Comparison of ENCODE assay signal across 15 cellular contexts in the genomic region with DNA sequence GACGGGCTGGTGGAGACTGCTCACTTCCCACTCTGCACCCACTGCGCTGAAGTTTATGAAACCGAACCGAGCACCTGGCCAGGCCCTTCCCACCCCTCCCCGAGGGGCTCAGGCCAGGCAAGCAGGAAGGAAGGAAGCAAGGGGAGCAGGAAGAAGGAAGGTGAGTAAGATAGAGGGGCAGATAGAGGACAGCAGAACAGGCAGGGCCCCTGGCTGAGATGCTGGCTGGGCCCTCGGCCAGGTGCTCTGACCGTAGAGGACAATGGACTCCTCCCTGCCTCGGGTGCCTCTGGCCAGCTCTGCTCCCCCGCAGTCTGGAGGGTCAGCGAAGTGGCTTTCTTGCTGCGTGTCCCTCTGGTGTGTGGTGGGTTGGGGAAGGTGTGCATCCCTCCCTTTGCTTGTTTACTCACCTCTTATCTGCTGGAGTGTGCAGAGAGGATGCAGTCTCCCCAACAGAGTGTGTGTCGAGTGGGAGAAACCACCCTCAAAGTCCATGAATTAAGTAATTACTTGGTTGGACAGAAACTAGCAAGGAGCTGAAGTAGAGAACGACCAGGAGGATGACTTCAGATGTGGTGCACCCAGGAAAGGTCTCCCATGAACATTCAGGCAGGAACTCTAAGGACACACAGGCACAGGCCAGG.
"Had no signal": no experiment of that assay in that cellular context is flagged by ENCODE, and none has a peak within 500 bp of the region (broad histone marks: within the 10 kb centered on the region; RNA-seq: fewer than 3 reads in every experiment).

No MANE protein-coding gene starts in this region.

- H3K9me3 ChIP-seq: ascending aorta, heart left ventricle, SJCRH30 had no signal

- H3K4me3 Mint-ChIP-seq: activated CD4-positive, alpha-beta T cell treated with anti-CD3 and anti-CD28 coated beads, Interleukin-2, amount 10 ng/mL, durations not matched to agents 7 days and 5 days; activated T-cell treated with anti-CD3 and anti-CD28 coated beads, Interleukin-2, amount 50 U/mL, for 72 hours; mesothelial cell of epicardium; neural crest cell; stimulated activated memory B cell treated with anti-CD40 and anti-IgM and Interleukin-4, amounts not matched to agents 10 μg/mL and 1 μg/mL and 100 μg/mL, for 72 hours had no signal

- H3K27me3 Mint-ChIP-seq: activated CD4-positive, alpha-beta T cell treated with anti-CD3 and anti-CD28 coated beads, Interleukin-2, amount 10 ng/mL, durations not matched to agents 7 days and 5 days had no signal

- ATAC-seq: activated T-cell treated with anti-CD3 and anti-CD28 coated beads, Interleukin-2, amount 50 U/mL, for 72 hours; heart left ventricle; stimulated activated memory B cell treated with anti-CD40 and anti-IgM and Interleukin-4, amounts not matched to agents 10 μg/mL and 1 μg/mL and 100 μg/mL, for 72 hours had no signal

- H3K4me1 Mint-ChIP-seq: activated CD4-positive, alpha-beta T cell treated with anti-CD3 and anti-CD28 coated beads, Interleukin-2, amount 10 ng/mL, durations not matched to agents 7 days and 5 days; mesothelial cell of epicardium; stimulated activated memory B cell treated with anti-CD40 and anti-IgM and Interleukin-4, amounts not matched to agents 10 μg/mL and 1 μg/mL and 100 μg/mL, for 72 hours had no signal

- H3K36me3 ChIP-seq: ascending aorta, heart left ventricle, SJCRH30 had no signal

- H3K9me3 Mint-ChIP-seq: activated CD4-positive, alpha-beta T cell treated with anti-CD3 and anti-CD28 coated beads, Interleukin-2, amount 10 ng/mL, durations not matched to agents 7 days and 5 days; activated T-cell treated with anti-CD3 and anti-CD28 coated beads, Interleukin-2, amount 50 U/mL, for 72 hours; mesothelial cell of epicardium; neural crest cell had no signal

- DNase-seq: activated CD4-positive, alpha-beta T cell treated with anti-CD3 and anti-CD28 coated beads, Interleukin-2, amount 10 ng/mL, durations not matched to agents 7 days and 5 days; activated gamma-delta T cell treated with Interleukin-2 at 50 U/mL for 16 hours; activated T-cell treated with anti-CD3 and anti-CD28 coated beads, Interleukin-2, amount 50 U/mL, for 72 hours; SJCRH30; substantia nigra; T-helper 9 cell; trophoblast cell had no signal

- H3K36me3 Mint-ChIP-seq: mesothelial cell of epicardium; stimulated activated memory B cell treated with anti-CD40 and anti-IgM and Interleukin-4, amounts not matched to agents 10 μg/mL and 1 μg/mL and 100 μg/mL, for 72 hours had no signal

- H3K4me1 ChIP-seq: ascending aorta, heart left ventricle, SJCRH30 had no signal

- H3K4me3 ChIP-seq: ascending aorta, heart left ventricle, SJCRH30, skin epidermis had no signal

- H3K27me3 ChIP-seq: ascending aorta, SJCRH30 had no signal

- H3K27ac Mint-ChIP-seq: activated CD4-positive, alpha-beta T cell treated with anti-CD3 and anti-CD28 coated beads, Interleukin-2, amount 10 ng/mL, durations not matched to agents 7 days and 5 days; activated T-cell treated with anti-CD3 and anti-CD28 coated beads, Interleukin-2, amount 50 U/mL, for 72 hours; mesothelial cell of epicardium; stimulated activated memory B cell treated with anti-CD40 and anti-IgM and Interleukin-4, amounts not matched to agents 10 μg/mL and 1 μg/mL and 100 μg/mL, for 72 hours had no signal

- H3K27ac ChIP-seq: ascending aorta, heart left ventricle, parathyroid adenoma, SJCRH30, skin epidermis, VCaP had no signal
